ENCODE assay signal across 17 cellular contexts in the genomic region with DNA sequence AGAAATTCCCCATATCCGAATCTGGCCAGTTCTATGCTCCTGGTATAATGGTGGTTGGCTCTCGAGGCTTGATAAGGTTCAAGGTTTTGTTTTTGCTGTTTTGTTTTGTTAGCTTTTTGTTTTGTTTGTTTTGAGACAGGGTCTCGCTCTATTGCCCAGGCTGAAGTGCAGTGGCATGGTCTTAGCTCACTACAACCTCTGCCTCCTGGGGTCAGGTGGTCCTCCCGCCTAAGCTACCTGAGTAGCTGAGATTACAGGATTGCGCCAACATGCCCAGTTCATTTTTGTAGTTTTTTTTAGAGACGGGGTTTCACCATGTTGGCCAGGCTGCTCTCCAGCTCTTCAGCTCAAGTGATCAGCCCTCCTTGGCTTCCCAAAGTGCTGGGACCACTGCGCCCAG.
DNase-seq lines count a peak whose midpoint lies in the region; ATAC-seq, FAIRE-seq and TF ChIP-seq lines count a peak whose summit lies in the region.
"Had no signal": no experiment of that assay in that cellular context is flagged by ENCODE, and none has a peak within 500 bp of the region (broad histone marks: within the 10 kb centered on the region; RNA-seq: fewer than 3 reads in every experiment).

No MANE protein-coding gene starts in this region.

- H3K27me3 ChIP-seq in heart left ventricle (no peaks in the 10 kb centered on the region), H1 (replicated peaks in 1 of 4; ENCODE audit: control insufficient read depth in 3 of 4, extremely low read depth in 1 of 4, insufficient read depth in 3 of 4, low read length in 3 of 4) (no peaks in the 10 kb centered on the region), rectal smooth muscle tissue (ENCODE audit: control insufficient read depth, insufficient read depth, low read length) (no peaks in the 10 kb centered on the region), uterus (no peaks in the 10 kb centered on the region)

- no peak overlapping the region for H3K23ac ChIP-seq in H1 (ENCODE audit: insufficient read length)

- H3K9ac ChIP-seq in H1 (replicated peaks in 1 of 4; ENCODE audit: extremely low read depth in 1 of 4, low read depth in 3 of 4, low read length in 3 of 4): no peak overlapping the region
- no peak overlapping the region for H3K9ac ChIP-seq in rectal smooth muscle tissue (ENCODE audit: low read length)

- H3K79me1 ChIP-seq in H1 (ENCODE audit: low read depth, low read length): no peaks in the 10 kb centered on the region

- POLR2A ChIA-PET in H1 (lab: Charles Lee; ENCODE audit: partially characterized antibody): interaction anchor here (0.8 kb wide), 1 partner anchor 8 kb away, joined by 3 read pairs; no protein-coding TSS in a partner anchor

- no peak for TF ChIP-seq EP300 in H1 (IDR thresholded peaks at IDR 0.05; ENCODE audit: borderline replicate concordance in 1 of 2, low read depth in 2 of 2, low read length in 2 of 2)

- H3K4me3 ChIP-seq in heart left ventricle: no peak overlapping the region
- no peak overlapping the region for H3K4me3 ChIP-seq in H1 (ENCODE audit: extremely low read depth in 1 of 4, insufficient read depth in 2 of 4, low read depth in 3 of 4, low read length in 4 of 4)
- no peak overlapping the region for H3K4me3 ChIP-seq in rectal smooth muscle tissue (ENCODE audit: low read length)
- no peak overlapping the region for H3K4me3 ChIP-seq in uterus

- no peak for TF ChIP-seq RAD21 in H1 (IDR thresholded peaks at IDR 0.05 in 1 of 2, conservative IDR thresholded peaks at IDR 0.05 in 1 of 2; ENCODE audit: low read depth in 2 of 2, low read length in 2 of 2)

- DNase-seq in heart left ventricle: no peak
- no peak for DNase-seq in cardiac septum (ENCODE audit: low spot score)
- no peak for DNase-seq in H1 (ENCODE audit: low read depth in 1 of 2, low spot score in 2 of 2)
- no peak for DNase-seq in uterus
- DNase-seq in T-helper 9 cell: no peak
- DNase-seq in GM19240 (ENCODE audit: insufficient read length, low spot score): no peak
- no peak for DNase-seq in stimulated activated CD4-positive, alpha-beta T cell treated with anti-CD3 and anti-CD28 coated beads, Interleukin-12 subunit alpha, Interleukin-12 subunit beta, amount 100 ng/mL, for 4 hours
- DNase-seq: activated CD4-positive, CD25-positive, alpha-beta regulatory T cell treated with anti-CD3 and anti-CD28 coated beads, Interleukin-2, amount 50 U/mL, for 72 hours; activated naive CD8-positive, alpha-beta T cell treated with anti-CD3 and anti-CD28 coated beads, Interleukin-2, amount 10 ng/mL, durations not matched to agents 7 days and 5 days; C1 segment of cervical spinal cord; foreskin melanocyte; NCI-H1417; NCI-H526; T1000 had no signal

- FAIRE-seq in H1 (lab: Jason Lieb, UNC): no peak
- FAIRE-seq: bronchial epithelial cell had no signal

- no peak overlapping the region for H3K18ac ChIP-seq in H1 (ENCODE audit: extremely low read depth, low read length)

- H2BK120ac ChIP-seq in H1 (replicated peaks; ENCODE audit: low read depth, low read length): no peak overlapping the region

- H3K4ac ChIP-seq in H1 (replicated peaks; ENCODE audit: insufficient read length, low read depth, low read length): no peak overlapping the region

- intact Hi-C loops in heart left ventricle (cut with DNase I): loop anchor here in 1 of 10 donors (10.0 kb wide), 1 partner anchor 90 kb away; no protein-coding TSS in a partner anchor
- intact Hi-C loops in cardiac septum (cut with DNase I): loop anchor here (5.0 kb wide), 2 partner anchors 58 to 67 kb away; no protein-coding TSS in a partner anchor
- intact Hi-C loops in uterus (cut with DNase I; ENCODE audit: low total_unique reads): no loop called here

- H3K36me3 ChIP-seq in heart left ventricle (no peaks in the 10 kb centered on the region), H1 (ENCODE audit: control insufficient read depth in 2 of 4, insufficient read depth in 4 of 4, low read length in 3 of 4) (no peaks in the 10 kb centered on the region), rectal smooth muscle tissue (ENCODE audit: control insufficient read depth, insufficient read depth, low read length) (no peaks in the 10 kb centered on the region), uterus (no peaks in the 10 kb centered on the region)

- H2AK5ac ChIP-seq in H1 (ENCODE audit: low read depth, low read length): no peak overlapping the region

- H4K8ac ChIP-seq in H1 (ENCODE audit: extremely low read depth, insufficient read depth, low read length): no peak overlapping the region

- ATAC-seq in heart left ventricle: no peak
- ATAC-seq: stimulated activated memory B cell treated with anti-CD40 and anti-IgM and Interleukin-4, amounts not matched to agents 10 μg/mL and 1 μg/mL and 100 μg/mL, for 72 hours had no signal

- H3K27ac ChIP-seq in heart left ventricle (peak overlapping the region in 7 of 12 donors; percentile 8 to 92 (median 74)), H1 (ENCODE audit: low read depth, low read length) (no peak overlapping the region), rectal smooth muscle tissue (ENCODE audit: low read depth, low read length) (peak overlapping the region; percentile 89), uterus (peak overlapping the region; percentile 86 to 89)

- H3K56ac ChIP-seq in H1 (replicated peaks; ENCODE audit: insufficient read length, low read depth, low read length): no peak overlapping the region

- WGBS in heart left ventricle, 4 donors: 84 to 86% (median 84%) methylated on average over 7 of the region's 7 CpGs
- 86% methylated on average over 7 of the region's 7 CpGs; no CpG with 5 or more reads in 1 of the 2 experiments for WGBS in H1 (ENCODE audit: extremely low coverage in 1 of 2, insufficient coverage in 1 of 2, insufficient read length in 1 of 2, insufficient replicate concordance in 2 of 2, low coverage in 1 of 2, low lambda C conversion rate in 2 of 2, missing lambda C conversion rate in 1 of 2), 2 experiments

- TF ChIP-seq POLR2A in heart left ventricle (IDR thresholded peaks at IDR 0.05): no peak
- TF ChIP-seq POLR2A in H1 (IDR thresholded peaks at IDR 0.05; ENCODE audit: control extremely low read depth in 1 of 2, low read depth in 2 of 2, low read length in 2 of 2): no peak
- TF ChIP-seq POLR2A in uterus (IDR thresholded peaks at IDR 0.05): no peak

- no peak overlapping the region for H3K4me2 ChIP-seq in H1 (ENCODE audit: insufficient read depth in 1 of 2, low read depth in 2 of 2, low read length in 2 of 2)

- H2BK20ac ChIP-seq in H1 (ENCODE audit: low read length): no peak overlapping the region

- H2AFZ ChIP-seq in H1 (ENCODE audit: low read length): no peak overlapping the region; the same call in 1 of the 2 replicates

- no peak overlapping the region for H4K91ac ChIP-seq in H1 (replicated peaks; ENCODE audit: insufficient read length, low read length)

- H3K4me1 ChIP-seq in heart left ventricle: peaks cover 0 to 35% (median 9%) of the 10 kb centered on the region in 12 donors
- no peaks in the 10 kb centered on the region; a peak in 1 of 7 replicates for H3K4me1 ChIP-seq in H1 (replicated peaks in 1 of 4; ENCODE audit: control insufficient read depth in 3 of 4, insufficient read depth in 4 of 4, low read length in 3 of 4)
- H3K4me1 ChIP-seq in rectal smooth muscle tissue (ENCODE audit: control insufficient read depth, insufficient read depth, low read length): peaks cover 18% of the 10 kb centered on the region
- H3K4me1 ChIP-seq in uterus: no peaks in the 10 kb centered on the region

- H2BK12ac ChIP-seq in H1 (ENCODE audit: low read depth, low read length): 0 out of 2 replicates have a peak overlapping the region, but pooled peaks have one; percentile 69

- H3K14ac ChIP-seq in H1 (ENCODE audit: insufficient read length): no peak overlapping the region

- CTCF ChIA-PET in H1 (lab: Charles Lee; ENCODE audit: partially characterized antibody): interaction anchor here (1.2 to 2.2 kb wide), 4 partner anchors 11 to 160 kb away, joined by 3 to 7 read pairs (median 6); no protein-coding TSS in a partner anchor

- no peaks in the 10 kb centered on the region for H3K79me2 ChIP-seq in H1 (ENCODE audit: control insufficient read depth in 1 of 2, insufficient read depth in 2 of 2, low read length in 2 of 2)

- no peaks in the 10 kb centered on the region for H4K20me1 ChIP-seq in H1 (replicated peaks in 1 of 2; ENCODE audit: control insufficient read depth in 1 of 2, insufficient read depth in 2 of 2, low read length in 2 of 2)

- H2BK5ac ChIP-seq in H1 (ENCODE audit: low read depth, low read length): no peak overlapping the region

- no peaks in the 10 kb centered on the region for H3K9me3 ChIP-seq in heart left ventricle
- no peaks in the 10 kb centered on the region for H3K9me3 ChIP-seq in H1 (ENCODE audit: insufficient read depth in 2 of 2, low read depth in 1 of 2, low read length in 1 of 2)
- no peaks in the 10 kb centered on the region for H3K9me3 ChIP-seq in uterus

- H4K5ac ChIP-seq in H1 (ENCODE audit: insufficient read length, low read depth, low read length): no peak overlapping the region

- no peak overlapping the region for H2BK15ac ChIP-seq in H1 (ENCODE audit: low read length)

- TF ChIP-seq CTCF in heart left ventricle (IDR thresholded peaks at IDR 0.05) (no peak), H1 (IDR thresholded peaks at IDR 0.05; ENCODE audit: control extremely low read depth in 1 of 3, insufficient read depth in 1 of 3, low read depth in 1 of 3, low read length in 3 of 3) (no peak), uterus (IDR thresholded peaks at IDR 0.05) (no peak)

- H3K23me2 ChIP-seq in H1 (ENCODE audit: low read depth, low read length): no peaks in the 10 kb centered on the region

TF ChIP-seq in H1, 55 proteins besides CTCF, POLR2A, EP300 and RAD21:
- TF ChIP-seq GABPA (IDR thresholded peaks at IDR 0.05; ENCODE audit: borderline replicate concordance, insufficient read depth, low read length) (no peak), CBX8 (IDR thresholded peaks at IDR 0.05; ENCODE audit: borderline replicate concordance, low read depth, low read length) (no peak), CEBPB (IDR thresholded peaks at IDR 0.05; ENCODE audit: low read depth, low read length) (no peak), NANOG (IDR thresholded peaks at IDR 0.05; ENCODE audit: insufficient read depth, low read depth, low read length, poor library complexity, severe bottlenecking) (no peak), SIRT6 (IDR thresholded peaks at IDR 0.05; ENCODE audit: low read length) (no peak), HDAC6 (IDR thresholded peaks at IDR 0.05; ENCODE audit: low read depth, low read length) (no peak), CBX5 (IDR thresholded peaks at IDR 0.05; ENCODE audit: low read depth, low read length) (no peak), TEAD4 (IDR thresholded peaks at IDR 0.05; ENCODE audit: low read depth, low read length) (no peak)
